9 cellular contexts compared by ENCODE assay signal in genomic region chr6:32609731-32610640, GRCh38. TPM values are rescaled to one million over a fixed set of nuclear protein-coding genes. Genes with fewer than 3 reads are reported as not detected.
DNase-seq lines count a peak whose midpoint lies in the region; ATAC-seq, FAIRE-seq and TF ChIP-seq lines count a peak whose summit lies in the region.
"Had no signal": no experiment of that assay in that cellular context is flagged by ENCODE, and none has a peak within 500 bp of the region (broad histone marks: within the 10 kb centered on the region; RNA-seq: fewer than 3 reads in every experiment).

No MANE protein-coding gene starts in this region.

- TF ChIP-seq POLR2A in A549 (IDR thresholded peaks at IDR 0.05; ENCODE audit: low read length) (no peak), GM12891 (IDR thresholded peaks at IDR 0.05; ENCODE audit: low read depth, low read length) (peak; percentile 82)

- H3K4me2 ChIP-seq in A549 = no peak overlapping the region; the same call in 2 of the 3 replicates

- H3K4me1 ChIP-seq in A549 = no peaks in the 10 kb centered on the region
- H3K4me1 ChIP-seq in effector memory CD4-positive, alpha-beta T cell (ENCODE audit: control insufficient read depth, insufficient read depth, low read length, poor library complexity, severe bottlenecking) = no peaks in the 10 kb centered on the region

- POLR2A ChIA-PET in A549 (lab: Yijun Ruan, JAX) = no interaction called here

- CTCF ChIA-PET in A549 (lab: Yijun Ruan, JAX) = no interaction called here

- no peak for FAIRE-seq in A549 (lab: Jason Lieb, UNC)
- FAIRE-seq in GM12891 (lab: Jason Lieb, UNC) = peak; percentile 99

- TF ChIP-seq EP300 in A549 (IDR thresholded peaks at IDR 0.05) = no peak

- no peak for TF ChIP-seq CTCF in A549 (IDR thresholded peaks at IDR 0.05)

- no peaks in the 10 kb centered on the region for H3K36me3 ChIP-seq in effector memory CD4-positive, alpha-beta T cell (ENCODE audit: control insufficient read depth, insufficient read depth, low read length)

- WGBS in A549 (ENCODE audit: missing lambda C conversion rate) = 3% methylated on average over 8 of the region's 8 CpGs

- no peaks in the 10 kb centered on the region for H3K9me3 ChIP-seq in A549
- no peaks in the 10 kb centered on the region for H3K9me3 ChIP-seq in effector memory CD4-positive, alpha-beta T cell (ENCODE audit: control insufficient read depth, low read length)

- TF ChIP-seq RAD21 in A549 (conservative IDR thresholded peaks at IDR 0.05 in 1 of 2, IDR thresholded peaks at IDR 0.05 in 1 of 2) = no peak

- no peak overlapping the region for H3K4me3 ChIP-seq in A549
- H3K4me3 ChIP-seq in effector memory CD4-positive, alpha-beta T cell (ENCODE audit: insufficient read depth, low read depth, low read length, poor library complexity, severe bottlenecking) = peak overlapping the region; percentile 29

- H3K27me3 ChIP-seq in effector memory CD4-positive, alpha-beta T cell (replicated peaks; ENCODE audit: control insufficient read depth, insufficient read depth, low read length, poor library complexity, severe bottlenecking) = no peaks in the 10 kb centered on the region

- ATAC-seq in A549 (peak; percentile 99), HG02642 (IDR thresholded peaks at IDR 0.05; ENCODE audit: poor library complexity, unreplicated experiment) (peak; percentile 96)

- no peak overlapping the region for H3K27ac ChIP-seq in A549
- peak overlapping the region; percentile 75 for H3K27ac ChIP-seq in effector memory CD4-positive, alpha-beta T cell (ENCODE audit: insufficient read depth, low read length, poor library complexity, severe bottlenecking)

- peak; percentile 25 to 87 for DNase-seq in A549 (ENCODE audit: low read depth in 1 of 2, low spot score in 1 of 2)
- peak; percentile 25 for DNase-seq in GM12891 (ENCODE audit: insufficient read length, low spot score)
- peak; percentile 95 for DNase-seq in NAMALWA (ENCODE audit: low spot score)
- DNase-seq in activated CD4-positive, alpha-beta T cell treated with anti-CD3 and anti-CD28 coated beads for 1 hour = peak; percentile 18
- peak; percentile 32 to 64 (median 60) for DNase-seq in effector memory CD4-positive, alpha-beta T cell
- DNase-seq in lung microvascular endothelial cell (ENCODE audit: low read depth in 2 of 2) = peak; percentile 43 to 96
- peak; percentile 10 for DNase-seq in stimulated activated naive CD4-positive, alpha-beta T cell treated with Interleukin-2 at 50 U/mL for 16 hours (lab: John Stamatoyannopoulos, UW)

TF ChIP-seq in A549, 52 proteins besides CTCF, POLR2A, EP300 and RAD21:
- TF ChIP-seq ZSCAN20 (CRISPR knock-in tag; IDR thresholded peaks at IDR 0.05) = no peak
- peak; percentile 89 for TF ChIP-seq RFX5 (IDR thresholded peaks at IDR 0.05)
TF ChIP-seq in A549: peak in this region for 1.

TF ChIP-seq in GM12891, 5 proteins besides CTCF, POLR2A, EP300 and RAD21:
- no peak for TF ChIP-seq PAX5 (IDR thresholded peaks at IDR 0.05; ENCODE audit: insufficient read depth, low read length, severe bottlenecking)
- TF ChIP-seq SPI1 (IDR thresholded peaks at IDR 0.05; ENCODE audit: low read depth, low read length) = peak; percentile 47; the same call in 1 of the 2 replicates
- peak; percentile 79; the same call in 1 of the 2 replicates for TF ChIP-seq POLR2AphosphoS5 (IDR thresholded peaks at IDR 0.05; ENCODE audit: low read depth, low read length)
- peak; percentile 56 for TF ChIP-seq POU2F2 (IDR thresholded peaks at IDR 0.05; ENCODE audit: low read depth, low read length)
- TF ChIP-seq TAF1 (IDR thresholded peaks at IDR 0.05; ENCODE audit: low read depth, low read length) = peak; percentile 73

RNA-seq across cellular contexts. Expression of gene HLA-DRB1, which starts 20.3 kb away (rescaled TPM):
- not detected in 2 replicates for polyA plus RNA-seq in A549 (2011; rRNA removed)
- polyA plus RNA-seq in A549 (2012; cell fraction: cytosol; rRNA removed) = not detected in 2 replicates
- not detected in 2 replicates for polyA plus RNA-seq in A549 (2012; cell fraction: nucleus; rRNA removed)
- not detected in 3 replicates for polyA plus RNA-seq in A549 (2017; fragmentation: RNase III; extraction: RNeasy Plus Mini Kit Qiagen cat#74134 plus additional on column Dnase treatment)
- not detected in 2 replicates for polyA minus RNA-seq in A549 (2011; rRNA and poly(A)+ RNA removed)
- polyA plus RNA-seq in GM12891 (2012; ENCODE audit: low read depth, missing spikeins) = 1,438 TPM
- 0.40 and 1.5 TPM in 2 replicates for total RNA-seq in lung microvascular endothelial cell

RNA-seq across cellular contexts. Expression of gene HLA-DQA1, which starts 27.2 kb away (rescaled TPM):
- polyA plus RNA-seq in A549 (2011; rRNA removed) (not detected in 2 replicates), A549 (2017; fragmentation: RNase III; extraction: RNeasy Plus Mini Kit Qiagen cat#74134 plus additional on column Dnase treatment) (not detected in 3 replicates)
- polyA plus RNA-seq in A549 (2012; cell fraction: cytosol; rRNA removed) = not detected in 2 replicates
- not detected in 2 replicates for polyA plus RNA-seq in A549 (2012; cell fraction: nucleus; rRNA removed)
- not detected in 2 replicates for polyA minus RNA-seq in A549 (2011; rRNA and poly(A)+ RNA removed)
- 1,375 TPM for polyA plus RNA-seq in GM12891 (2012; ENCODE audit: low read depth, missing spikeins)
- not detected in 2 replicates for total RNA-seq in lung microvascular endothelial cell

RNA-seq across cellular contexts. Expression of gene HLA-DQB1, which starts 56.5 kb away (rescaled TPM):
- polyA plus RNA-seq in A549 (2011; rRNA removed) (not detected in 2 replicates), A549 (2017; fragmentation: RNase III; extraction: RNeasy Plus Mini Kit Qiagen cat#74134 plus additional on column Dnase treatment) (not detected in 3 replicates)
- not detected in 2 replicates for polyA plus RNA-seq in A549 (2012; cell fraction: cytosol; rRNA removed)
- not detected in 2 replicates for polyA plus RNA-seq in A549 (2012; cell fraction: nucleus; rRNA removed)
- not detected in 2 replicates for polyA minus RNA-seq in A549 (2011; rRNA and poly(A)+ RNA removed)
- 616 TPM for polyA plus RNA-seq in GM12891 (2012; ENCODE audit: low read depth, missing spikeins)
- 0.20 TPM in 1 of 2 replicates, not detected in the other for total RNA-seq in lung microvascular endothelial cell
- total RNA-seq: temporal lobe had no signal

Comparison
In these comparisons a context has a peak if more than half of its experiments do, and no peak if none do; other contexts are left out.
1. DNase-seq: peak in every context shown above with its lines; median percentile 95 in NAMALWA; 70 in lung microvascular endothelial cell; 60 in effector memory CD4-positive, alpha-beta T cell; 56 in A549; 25 in GM12891; 18 in activated CD4-positive, alpha-beta T cell treated with anti-CD3 and anti-CD28 coated beads for 1 hour; 10 in stimulated activated naive CD4-positive, alpha-beta T cell treated with Interleukin-2 at 50 U/mL for 16 hours.